Comparison of ENCODE assay signal across 4 cellular contexts in genomic region chr11:4541071-4541470, GRCh38. TPM values are rescaled to one million over a fixed set of nuclear protein-coding genes. Genes with fewer than 3 reads are reported as not detected.
"Had no signal": no experiment of that assay in that cellular context is flagged by ENCODE, and none has a peak within 500 bp of the region (broad histone marks: within the 10 kb centered on the region; RNA-seq: fewer than 3 reads in every experiment).

No MANE protein-coding gene starts in this region.

- DNase-seq: GDM1, GF-D8 had no signal

- H3K4me3 ChIP-seq: GM12878 had no signal

RNA-seq across cellular contexts. Expression of gene OR52M1, which starts 3.9 kb away (rescaled TPM):
- total RNA-seq: G401, GM12878 had no signal
- polyA plus RNA-seq: GM12878 had no signal

RNA-seq across cellular contexts. Expression of gene OR52I2, which starts 40.5 kb away (rescaled TPM):
- total RNA-seq: G401, GM12878 had no signal

RNA-seq across cellular contexts. Expression of gene OR52I1, which starts 52.8 kb away (rescaled TPM):
- total RNA-seq: G401, GM12878 had no signal
- polyA plus RNA-seq: GM12878 had no signal

RNA-seq across cellular contexts. Expression of gene OR52K1, which starts 58.6 kb away (rescaled TPM):
- total RNA-seq: G401, GM12878 had no signal
- polyA plus RNA-seq: GM12878 had no signal
